Comparison of ENCODE assay signal across 14 cellular contexts in the genomic region with DNA sequence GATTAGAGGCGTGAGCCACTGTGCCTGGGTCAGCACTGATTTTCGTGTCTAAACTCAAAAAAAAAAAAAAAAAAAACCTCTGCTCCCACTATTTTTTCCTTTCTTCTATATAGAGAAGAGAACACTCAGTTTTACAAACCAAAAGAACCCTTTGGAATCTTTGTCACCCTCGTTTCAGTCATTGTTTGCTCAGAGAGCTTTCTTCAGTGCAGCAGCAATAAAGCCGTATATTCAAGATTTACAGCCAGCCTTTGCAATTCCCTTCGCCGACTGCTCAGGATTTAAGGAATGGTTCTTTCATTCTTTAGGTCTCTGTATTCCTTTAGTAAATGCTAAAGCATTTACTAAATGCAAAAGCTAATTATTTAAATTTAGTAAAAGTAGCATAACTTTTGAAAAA. TPM values are rescaled to one million over a fixed set of nuclear protein-coding genes. Genes with fewer than 3 reads are reported as not detected.
DNase-seq lines count a peak whose midpoint lies in the region; ATAC-seq and TF ChIP-seq lines count a peak whose summit lies in the region.
"Had no signal": no experiment of that assay in that cellular context is flagged by ENCODE, and none has a peak within 500 bp of the region (broad histone marks: within the 10 kb centered on the region; RNA-seq: fewer than 3 reads in every experiment).

No MANE protein-coding gene starts in this region.

- H3K4me2 ChIP-seq in hepatocyte = peak overlapping the region; percentile 56
- H3K4me2 ChIP-seq: BLaER1 treated with 17β-estradiol and CSF1 and Interleukin-3, amounts not matched to agents 10 nM and 100 nM had no signal

- no peaks in the 10 kb centered on the region for H3K79me2 ChIP-seq in hepatocyte

- H3K4me3 Mint-ChIP-seq in nephron progenitor cell = peak overlapping the region; percentile 23
- H3K4me3 Mint-ChIP-seq: B cell; CD8-positive, alpha-beta T cell; H9 had no signal

- peaks cover 47% of the 10 kb centered on the region for H3K4me1 Mint-ChIP-seq in nephron progenitor cell
- H3K4me1 Mint-ChIP-seq: B cell had no signal

- 59% methylated on average over 6 of the region's 6 CpGs for WGBS in hepatocyte (ENCODE audit: low lambda C conversion rate, missing lambda C conversion rate)

- no peaks in the 10 kb centered on the region for H3K9me3 ChIP-seq in HAP-1
- no peaks in the 10 kb centered on the region for H3K9me3 ChIP-seq in hepatocyte (ENCODE audit: low read depth)
- H3K9me3 ChIP-seq: BLaER1 treated with 17β-estradiol and CSF1 and Interleukin-3, amounts not matched to agents 10 nM and 100 nM had no signal

- H3K27ac Mint-ChIP-seq in nephron progenitor cell = peak overlapping the region; percentile 96
- H3K27ac Mint-ChIP-seq: B cell; CD8-positive, alpha-beta T cell had no signal

- no peak for ATAC-seq in GM21367 (IDR thresholded peaks at IDR 0.05; ENCODE audit: unreplicated experiment)
- no peak for ATAC-seq in GM21723 (IDR thresholded peaks at IDR 0.05; ENCODE audit: unreplicated experiment)
- ATAC-seq: CD8-positive, alpha-beta T cell had no signal

- DNase-seq in HAP-1 (ENCODE audit: low spot score in 2 of 2) = peak; percentile 35 to 75
- no peak for DNase-seq in hepatocyte (ENCODE audit: low spot score)
- no peak for DNase-seq in nephron progenitor cell
- DNase-seq in activated CD4-positive, alpha-beta T cell treated with anti-CD3 and anti-CD28 coated beads, Interleukin-2, amount 50 U/mL, for 1 hour = no peak
- DNase-seq: CD8-positive, alpha-beta T cell; GDM1; H9 had no signal

- peak overlapping the region; percentile 68 for H3K27ac ChIP-seq in hepatocyte
- H3K27ac ChIP-seq: BLaER1 treated with 17β-estradiol and CSF1 and Interleukin-3, amounts not matched to agents 10 nM and 100 nM; HL-60 had no signal

- H2AFZ ChIP-seq in hepatocyte = no peak overlapping the region

- no peaks in the 10 kb centered on the region for H3K9me3 Mint-ChIP-seq in nephron progenitor cell
- H3K9me3 Mint-ChIP-seq: CD8-positive, alpha-beta T cell; H9 had no signal

- H3K4me3 ChIP-seq in HAP-1 (no peak overlapping the region), hepatocyte (no peak overlapping the region)
- H3K4me3 ChIP-seq: BLaER1 treated with 17β-estradiol and CSF1 and Interleukin-3, amounts not matched to agents 10 nM and 100 nM had no signal

- H3K27me3 Mint-ChIP-seq in nephron progenitor cell (ENCODE audit: low read depth, poor library complexity) = no peaks in the 10 kb centered on the region
- H3K27me3 Mint-ChIP-seq: B cell had no signal

- H3K9me2 ChIP-seq in hepatocyte (replicated peaks; ENCODE audit: insufficient read depth) = no peaks in the 10 kb centered on the region

- TF ChIP-seq CTCF in hepatocyte (IDR thresholded peaks at IDR 0.05; ENCODE audit: poor library complexity) = no peak
- TF ChIP-seq CTCF in nephron progenitor cell (IDR thresholded peaks at IDR 0.05) = no peak

- H3K36me3 ChIP-seq in HAP-1 (replicated peaks) (peaks cover 48% of the 10 kb centered on the region), hepatocyte (replicated peaks; ENCODE audit: insufficient read depth, low read depth) (no peaks in the 10 kb centered on the region)

- peaks cover 74% of the 10 kb centered on the region for H3K36me3 Mint-ChIP-seq in nephron progenitor cell (ENCODE audit: low read depth)

- peaks cover 21% of the 10 kb centered on the region for H3K4me1 ChIP-seq in HAP-1
- peaks cover 14% of the 10 kb centered on the region for H3K4me1 ChIP-seq in hepatocyte (ENCODE audit: insufficient read depth)

- H3K27me3 ChIP-seq in HAP-1 (ENCODE audit: low read depth) (no peaks in the 10 kb centered on the region), hepatocyte (no peaks in the 10 kb centered on the region)
- H3K27me3 ChIP-seq: BLaER1 treated with 17β-estradiol and CSF1 and Interleukin-3, amounts not matched to agents 10 nM and 100 nM had no signal

- H4K20me1 ChIP-seq in hepatocyte (ENCODE audit: insufficient read depth, poor library complexity, severe bottlenecking) = no peaks in the 10 kb centered on the region

- in situ Hi-C loops in HAP-1 (cut with MboI; ENCODE audit: low sequenced_read_pairs) = loop anchor here (10.0 to 25.0 kb wide), 2 partner anchors 175 to 478 kb away; no protein-coding TSS in a partner anchor

RNA-seq across cellular contexts. Expression of a gene that starts 20.1 kb away (rescaled TPM):
- 15.5 and 15.6 TPM in 2 replicates for total RNA-seq in hepatocyte
- polyA plus RNA-seq in hepatocyte = 19.2 and 19.6 TPM in 2 replicates

RNA-seq across cellular contexts. Expression of a gene that starts 20.2 kb away (rescaled TPM):
- 0.17 TPM in 1 of 2 replicates, not detected in the other for total RNA-seq in hepatocyte
- polyA plus RNA-seq in hepatocyte = not detected in 2 replicates
- total RNA-seq: A172 had no signal
- polyA plus RNA-seq: H1 had no signal

Comparison
In these comparisons a context has a peak if more than half of its experiments do, and no peak if none do; other contexts are left out.
1. DNase-seq: peak in HAP-1 (2 of 2); none in hepatocyte (single experiment), nephron progenitor cell (single experiment) and activated CD4-positive, alpha-beta T cell treated with anti-CD3 and anti-CD28 coated beads, Interleukin-2, amount 50 U/mL, for 1 hour (single experiment).